Comparison of ENCODE assay signal across 8 cellular contexts in genomic region chr4:46329118-46329976, GRCh38.
DNase-seq lines count a peak whose midpoint lies in the region; ATAC-seq, FAIRE-seq and TF ChIP-seq lines count a peak whose summit lies in the region.

No MANE protein-coding gene starts in this region.

- no peaks in the 10 kb centered on the region for H3K27me3 ChIP-seq in colonic mucosa
- no peaks in the 10 kb centered on the region for H3K27me3 ChIP-seq in lower lobe of right lung (ENCODE audit: low read depth)

- peak; percentile 83 for FAIRE-seq in D721Med (lab: Jason Lieb, UNC)

- H3K4me1 ChIP-seq in colonic mucosa (no peaks in the 10 kb centered on the region), lower lobe of right lung (no peaks in the 10 kb centered on the region)

- H3K4me3 ChIP-seq in colonic mucosa: no peak overlapping the region
- H3K4me3 ChIP-seq in lower lobe of right lung: no peak overlapping the region

- no peaks in the 10 kb centered on the region for H3K9me3 ChIP-seq in colonic mucosa
- no peaks in the 10 kb centered on the region for H3K9me3 ChIP-seq in lower lobe of right lung

- H3K36me3 ChIP-seq in colonic mucosa (no peaks in the 10 kb centered on the region), lower lobe of right lung (no peaks in the 10 kb centered on the region)

- POLR2A ChIA-PET in HEK293T (lab: Yijun Ruan, JAX): interaction anchor here (0.9 kb wide), 1 partner anchor 319 kb away, joined by 3 read pairs; no protein-coding TSS in a partner anchor

- no peak overlapping the region for H3K9ac ChIP-seq in colonic mucosa (ENCODE audit: low read depth in 2 of 2, low read length in 2 of 2)

- H3K27ac ChIP-seq in colonic mucosa (no peak overlapping the region), lower lobe of right lung (no peak overlapping the region)

- intact Hi-C loops in colonic mucosa (cut with DNase I) (no loop called here), lower lobe of right lung (cut with DNase I) (no loop called here)

- CTCF ChIA-PET in HEK293T (lab: Yijun Ruan, JAX): interaction anchor here (1.1 to 3.8 kb wide), 2 partner anchors 316 to 319 kb away, joined by 3 to 31 read pairs; no protein-coding TSS in a partner anchor

- TF ChIP-seq CTCF in D721Med (IDR thresholded peaks at IDR 0.05; ENCODE audit: insufficient read depth, missing control alignments): peak; percentile 84
- TF ChIP-seq CTCF in colonic mucosa (IDR thresholded peaks at IDR 0.05): peak; percentile 42
- no peak for TF ChIP-seq CTCF in lower lobe of right lung (IDR thresholded peaks at IDR 0.05)

- ATAC-seq in lower lobe of right lung: no peak

- no peak for DNase-seq in D721Med (ENCODE audit: insufficient read length, low spot score)
- peak; percentile 3 for DNase-seq in HEK293T (ENCODE audit: extremely low spot score)
- peak; percentile 1 for DNase-seq in NCI-H526 treated with DMSO at 0.1 percent for 48 hours (lab: John Stamatoyannopoulos, UW)
- DNase-seq in colonic mucosa: peak; percentile 33
- DNase-seq in pons (ENCODE audit: low spot score): peak; percentile 89
- DNase-seq in DMS79 treated with DMSO at 0.1 percent for 48 hours (lab: John Stamatoyannopoulos, UW): no peak
- DNase-seq in GOT3 (lab: John Stamatoyannopoulos, UW): no peak
- no peak for DNase-seq in lower lobe of right lung

TF ChIP-seq in HEK293T, 16 proteins besides CTCF, POLR2A, EP300 and RAD21:
- TF ChIP-seq CTBP1 (IDR thresholded peaks at IDR 0.05; ENCODE audit: borderline replicate concordance): no peak
- TF ChIP-seq NFRKB (IDR thresholded peaks at IDR 0.05): no peak
- no peak for TF ChIP-seq ELF4 (IDR thresholded peaks at IDR 0.05)
- TF ChIP-seq BHLHE40 (IDR thresholded peaks at IDR 0.05; ENCODE audit: borderline replicate concordance): no peak
- no peak for TF ChIP-seq TARDBP (IDR thresholded peaks at IDR 0.05)
- TF ChIP-seq FOXK2 (IDR thresholded peaks at IDR 0.05): no peak
- no peak for TF ChIP-seq HDGF (IDR thresholded peaks at IDR 0.05; ENCODE audit: borderline replicate concordance)
- TF ChIP-seq SUZ12 (IDR thresholded peaks at IDR 0.05): no peak
- TF ChIP-seq FOXM1 (IDR thresholded peaks at IDR 0.05; ENCODE audit: borderline replicate concordance): no peak
- no peak for TF ChIP-seq PKNOX1 (IDR thresholded peaks at IDR 0.05)
- no peak for TF ChIP-seq ARNT (IDR thresholded peaks at IDR 0.05)

Comparison
In these comparisons a context has a peak if more than half of its experiments do, and no peak if none do; other contexts are left out.
1. DNase-seq: peak in HEK293T (single experiment), NCI-H526 treated with DMSO at 0.1 percent for 48 hours (single experiment), colonic mucosa (single experiment) and pons (single experiment); none in D721Med (single experiment), DMS79 treated with DMSO at 0.1 percent for 48 hours (single experiment), GOT3 (single experiment) and lower lobe of right lung (single experiment).